Comparison of ENCODE assay signal across 19 cellular contexts in genomic region chr4:3801521-3801920, GRCh38. TPM values are rescaled to one million over a fixed set of nuclear protein-coding genes. Genes with fewer than 3 reads are reported as not detected.
DNase-seq lines count a peak whose midpoint lies in the region; ATAC-seq, FAIRE-seq and TF ChIP-seq lines count a peak whose summit lies in the region.
"Had no signal": no experiment of that assay in that cellular context is flagged by ENCODE, and none has a peak within 500 bp of the region (broad histone marks: within the 10 kb centered on the region; RNA-seq: fewer than 3 reads in every experiment).

No MANE protein-coding gene starts in this region.

- no peak overlapping the region for H2BK12ac ChIP-seq in neuronal stem cell (ENCODE audit: low read length)

- H3K79me1 ChIP-seq in neuronal stem cell (ENCODE audit: low read depth, low read length) = no peaks in the 10 kb centered on the region

- H3K27ac ChIP-seq in left ventricle myocardium inferior (replicated peaks) (no peak overlapping the region), kidney (ENCODE audit: low read depth in 2 of 2, low read length in 2 of 2) (no peak overlapping the region), neuronal stem cell (replicated peaks; ENCODE audit: low read length) (no peak overlapping the region), aorta (ENCODE audit: low read depth in 1 of 2, low read length in 2 of 2) (no peak overlapping the region), coronary artery (no peak overlapping the region)

- H3K27me3 ChIP-seq in left ventricle myocardium inferior (ENCODE audit: low read depth) (peaks cover 90% of the 10 kb centered on the region), neuronal stem cell (ENCODE audit: control insufficient read depth in 3 of 3, insufficient read depth in 3 of 3, low read depth in 1 of 3, low read length in 3 of 3) (peaks cover 0 to 22% (median 0%) of the 10 kb centered on the region in 3 experiments), aorta (ENCODE audit: control insufficient read depth in 1 of 2, insufficient read depth in 2 of 2, low read length in 1 of 2) (no peaks in the 10 kb centered on the region)

- TF ChIP-seq CTCF in left ventricle myocardium inferior (IDR thresholded peaks at IDR 0.05; ENCODE audit: borderline replicate concordance) (no peak), kidney (IDR thresholded peaks at IDR 0.05; ENCODE audit: borderline replicate concordance, extremely low read depth, insufficient read depth) (no peak), coronary artery (IDR thresholded peaks at IDR 0.05) (no peak)

- no peak overlapping the region for H3K23ac ChIP-seq in neuronal stem cell (ENCODE audit: low read depth, low read length, poor library complexity)

- H3K4me3 ChIP-seq in left ventricle myocardium inferior (no peak overlapping the region), kidney (ENCODE audit: low read length in 2 of 2) (no peak overlapping the region), neuronal stem cell (ENCODE audit: low read length in 2 of 2) (no peak overlapping the region), aorta (ENCODE audit: low read length in 2 of 2) (no peak overlapping the region), coronary artery (no peak overlapping the region)

- no peak for ATAC-seq in left cardiac atrium
- ATAC-seq in aorta (ENCODE audit: low FRiP score) = no peak

- H3K4me1 ChIP-seq in left ventricle myocardium inferior (no peaks in the 10 kb centered on the region), kidney (ENCODE audit: control insufficient read depth in 1 of 2, insufficient read depth in 1 of 2, low read depth in 1 of 2, low read length in 2 of 2) (no peaks in the 10 kb centered on the region), neuronal stem cell (ENCODE audit: control insufficient read depth in 2 of 2, insufficient read depth in 1 of 2, low read depth in 1 of 2, low read length in 2 of 2) (peaks cover 3 to 21% of the 10 kb centered on the region in 2 donors), aorta (ENCODE audit: control insufficient read depth in 1 of 2, insufficient read depth in 2 of 2, low read length in 2 of 2) (no peaks in the 10 kb centered on the region)

- H3K14ac ChIP-seq in neuronal stem cell (ENCODE audit: low read length) = no peak overlapping the region

- no peak overlapping the region for H3K4ac ChIP-seq in neuronal stem cell (ENCODE audit: low read length)

- peak overlapping the region; percentile 20 for H3K18ac ChIP-seq in neuronal stem cell (ENCODE audit: low read length)

- H2BK120ac ChIP-seq in neuronal stem cell (ENCODE audit: low read depth, low read length) = no peak overlapping the region

- no peak overlapping the region for H2AK5ac ChIP-seq in neuronal stem cell (ENCODE audit: low read depth, low read length)

- no peak overlapping the region for H2BK15ac ChIP-seq in neuronal stem cell (ENCODE audit: low read length)

- H3K4me2 ChIP-seq in neuronal stem cell (ENCODE audit: insufficient read depth, low read length, poor library complexity, severe bottlenecking) = no peak overlapping the region

- no peak overlapping the region for H4K8ac ChIP-seq in neuronal stem cell (ENCODE audit: low read depth, low read length)

- intact Hi-C loops in left cardiac atrium (cut with DNase I) (no loop called here), left ventricle myocardium inferior (cut with micrococcal nuclease) (no loop called here), kidney (cut with DNase I) (no loop called here), aorta (cut with DNase I) (no loop called here)

- no peak overlapping the region for H4K91ac ChIP-seq in neuronal stem cell (ENCODE audit: low read depth, low read length, poor library complexity)

- H3K36me3 ChIP-seq in left ventricle myocardium inferior (no peaks in the 10 kb centered on the region), kidney (ENCODE audit: control insufficient read depth in 1 of 2, insufficient read depth in 2 of 2, low read length in 2 of 2) (no peaks in the 10 kb centered on the region), neuronal stem cell (replicated peaks in 1 of 2; ENCODE audit: control insufficient read depth in 2 of 2, insufficient read depth in 2 of 2, low read length in 2 of 2) (no peaks in the 10 kb centered on the region), aorta (ENCODE audit: control insufficient read depth in 1 of 2, insufficient read depth in 2 of 2, low read length in 1 of 2) (no peaks in the 10 kb centered on the region)

- WGBS in neuronal stem cell (ENCODE audit: extremely low coverage in 2 of 2, insufficient read length in 2 of 2, insufficient replicate concordance in 1 of 2), 2 donors = no CpG with 5 or more reads among the region's 8 CpGs
- WGBS in aorta, 2 donors = 80 to 84% methylated on average over 8 of the region's 8 CpGs

- H2AFZ ChIP-seq in neuronal stem cell (ENCODE audit: low read length) = no peak overlapping the region

- no peak for FAIRE-seq in kidney (lab: Jason Lieb, UNC)
- FAIRE-seq: GM12891, GM18507 had no signal

- DNase-seq in left cardiac atrium (peak; percentile 1), left ventricle myocardium inferior (no peak), kidney (peak; percentile 26), neuronal stem cell (ENCODE audit: low spot score) (no peak), aorta (peak; percentile 16 to 54), T-helper 2 cell (no peak), coronary artery (ENCODE audit: low spot score) (no peak), cerebellar cortex (ENCODE audit: low spot score) (no peak)
- DNase-seq: C1 segment of cervical spinal cord; Calu3; CD4-positive, alpha-beta memory T cell; COR-L47; DMS53; GF-D8; GOT3; H7; HCEC 1CT had no signal

- H3K9ac ChIP-seq in kidney (ENCODE audit: low read length in 2 of 2) = no peak overlapping the region
- no peak overlapping the region for H3K9ac ChIP-seq in neuronal stem cell (ENCODE audit: low read depth, low read length, poor library complexity)

- peaks cover 6% of the 10 kb centered on the region for H3K9me3 ChIP-seq in left ventricle myocardium inferior (replicated peaks)
- H3K9me3 ChIP-seq in kidney (ENCODE audit: control insufficient read depth in 1 of 2, low read length in 2 of 2) = peaks cover 0 to under 1% of the 10 kb centered on the region in 2 donors
- H3K9me3 ChIP-seq in neuronal stem cell (replicated peaks in 1 of 2; ENCODE audit: control insufficient read depth in 2 of 2, insufficient read depth in 1 of 2, low read depth in 1 of 2, low read length in 2 of 2) = peaks cover 0 to 3% of the 10 kb centered on the region in 2 donors
- peaks cover 5% of the 10 kb centered on the region for H3K9me3 ChIP-seq in aorta (ENCODE audit: control insufficient read depth, low read length)

- peak overlapping the region; percentile 21 for H2BK5ac ChIP-seq in neuronal stem cell (ENCODE audit: low read length)

RNA-seq across cellular contexts. Expression of gene ADRA2C, which starts 35.3 kb away (rescaled TPM):
- total RNA-seq in left cardiac atrium (1 to 10 TPM; 6.8 TPM), left ventricle myocardium inferior (4.5 TPM), kidney (36.2 TPM), aorta (10 to 100 TPM; 36.4 to 72.2 TPM)
- polyA plus RNA-seq in kidney (ENCODE audit: insufficient read depth, low read depth, low replicate concordance) (21.9 TPM), aorta (10 to 100 TPM in 1 of 2 donors, 1 to 10 TPM in 1; 9.6 to 49.0 TPM)
- 7.7 TPM for polyA plus RNA-seq in neuronal stem cell (2013, experiment 1 of 2)
- polyA plus RNA-seq in neuronal stem cell (2013, experiment 2 of 2) = 7.2 TPM
- total RNA-seq: CD4-positive, alpha-beta memory T cell had no signal
- polyA plus RNA-seq: CD4-positive, alpha-beta memory T cell had no signal

Comparison
In these comparisons a context has a peak if more than half of its experiments do, and no peak if none do; other contexts are left out.
1. DNase-seq: peak in left cardiac atrium (single experiment), kidney (single experiment) and aorta (2 of 2); none in left ventricle myocardium inferior (single experiment), neuronal stem cell (single experiment), T-helper 2 cell (0 of 5), coronary artery (single experiment) and cerebellar cortex (single experiment).